ENCODE assay signal across 8 cellular contexts in the genomic region with DNA sequence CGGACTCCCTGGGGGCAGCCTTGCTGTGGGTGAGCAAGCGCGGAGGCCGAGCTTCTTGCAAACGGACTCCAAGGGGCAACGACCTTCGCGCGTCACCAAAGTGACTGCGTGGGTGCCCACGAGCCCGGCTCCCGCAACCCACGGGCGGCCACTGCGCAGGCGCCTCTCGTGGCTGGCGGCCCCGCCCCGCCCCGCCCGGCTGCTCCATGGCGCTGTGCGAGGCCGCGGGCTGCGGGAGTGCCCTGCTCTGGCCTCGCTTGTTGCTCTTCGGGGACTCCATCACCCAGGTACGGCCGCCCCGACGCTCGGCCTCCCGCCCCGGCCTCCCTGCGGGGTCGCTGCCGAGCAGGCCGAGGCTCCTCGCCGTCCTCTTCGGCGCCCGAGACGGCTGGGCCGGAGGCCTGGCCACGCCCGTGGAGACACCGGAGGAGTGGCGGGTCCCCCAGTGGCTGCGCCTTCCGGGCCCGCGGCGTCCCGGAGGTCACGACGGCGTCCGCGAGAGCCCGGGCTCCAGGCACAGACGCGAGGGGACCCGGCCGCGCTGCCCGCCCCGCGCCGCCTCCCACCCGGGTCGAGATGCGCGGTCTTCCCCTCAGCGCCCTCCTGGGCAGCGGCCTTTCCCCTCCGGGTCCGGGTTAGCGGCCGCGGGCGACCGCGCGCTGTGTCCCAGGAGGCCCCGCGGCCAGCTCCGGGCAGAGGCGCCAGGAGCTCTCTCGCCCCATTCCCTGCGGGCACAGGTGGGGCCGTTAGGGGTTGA. TPM values are rescaled to one million over a fixed set of nuclear protein-coding genes. Genes with fewer than 3 reads are reported as not detected.
A peak's percentile ranks its signal among the peaks of the same experiment; 100 is the strongest.
DNase-seq lines count a peak whose midpoint lies in the region; ATAC-seq and TF ChIP-seq lines count a peak whose summit lies in the region.

A gene with protein sequence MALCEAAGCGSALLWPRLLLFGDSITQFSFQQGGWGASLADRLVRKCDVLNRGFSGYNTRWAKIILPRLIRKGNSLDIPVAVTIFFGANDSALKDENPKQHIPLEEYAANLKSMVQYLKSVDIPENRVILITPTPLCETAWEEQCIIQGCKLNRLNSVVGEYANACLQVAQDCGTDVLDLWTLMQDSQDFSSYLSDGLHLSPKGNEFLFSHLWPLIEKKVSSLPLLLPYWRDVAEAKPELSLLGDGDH (plus strand): TSS at position 191 of the 757 bp plus-strand sequence. CDS start 16 bp downstream, at position 207.

- no peak for TF ChIP-seq CTCF in transverse colon (IDR thresholded peaks at IDR 0.05)

- peaks cover 42% of the 10 kb centered on the region for H3K4me1 Mint-ChIP-seq in activated naive CD8-positive, alpha-beta T cell treated with anti-CD3 and anti-CD28 coated beads for 36 hours

- in situ Hi-C loops in transverse colon (cut with MboI; ENCODE audit: low pct_ligation_motif_present in 1 of 4, low pct_unique_long_range_greater_than_20kb in 1 of 4, low sequenced_read_pairs in 3 of 4), result no loop called here

- peaks cover 0 to 9% (median 0%) of the 10 kb centered on the region in 4 donors for H3K36me3 ChIP-seq in transverse colon

- peak within 1 kb of the TSS; percentile 85 for H3K27ac Mint-ChIP-seq in activated naive CD8-positive, alpha-beta T cell treated with anti-CD3 and anti-CD28 coated beads for 36 hours

- H3K4me3 ChIP-seq in transverse colon, result peak within 1 kb of the TSS; percentile 75 to 83 (median 83)

- H3K27me3 Mint-ChIP-seq in activated naive CD8-positive, alpha-beta T cell treated with anti-CD3 and anti-CD28 coated beads for 36 hours, result no peaks in the 10 kb centered on the region

- TF ChIP-seq POLR2A in transverse colon (IDR thresholded peaks at IDR 0.05), result no peak

- H3K9me3 ChIP-seq in transverse colon, result no peaks in the 10 kb centered on the region

- intact Hi-C loops in Right ventricle myocardium superior (cut with DNase I), result no loop called here
- intact Hi-C loops in transverse colon (cut with DNase I; ENCODE audit: low total_unique reads), result no loop called here

- H3K9me3 Mint-ChIP-seq in activated naive CD8-positive, alpha-beta T cell treated with anti-CD3 and anti-CD28 coated beads for 36 hours, result no peaks in the 10 kb centered on the region

- no peak for TF ChIP-seq EP300 in transverse colon (IDR thresholded peaks at IDR 0.05; ENCODE audit: low read depth)

- DNase-seq in COLO829 (ENCODE audit: low spot score) (peak; percentile 40), SKM-1 treated with dmso at 0.1 percent for 144 hours (lab: John Stamatoyannopoulos, UW; ENCODE audit: unreplicated experiment) (peak; percentile 24), Right ventricle myocardium superior (peak; percentile 79), pons (ENCODE audit: low spot score) (peak; percentile 57), transverse colon (peak; percentile 71)
- DNase-seq in activated naive CD8-positive, alpha-beta T cell treated with anti-CD3 and anti-CD28 coated beads for 36 hours, result peak; percentile 68

- H3K4me3 Mint-ChIP-seq in activated naive CD8-positive, alpha-beta T cell treated with anti-CD3 and anti-CD28 coated beads for 36 hours, result peak within 1 kb of the TSS; percentile 80

- 0% methylated on average over 12 of the region's 95 CpGs; no CpG with 5 or more reads in 1 of the 2 donors for WGBS in transverse colon (ENCODE audit: low coverage in 1 of 2), 2 donors

- H3K36me3 Mint-ChIP-seq in activated naive CD8-positive, alpha-beta T cell treated with anti-CD3 and anti-CD28 coated beads for 36 hours, result peaks cover 49% of the 10 kb centered on the region

- no peaks in the 10 kb centered on the region for H3K27me3 ChIP-seq in transverse colon

- H3K4me1 ChIP-seq in transverse colon, result peaks cover 0 to 24% (median 18%) of the 10 kb centered on the region in 4 donors

- ATAC-seq in GM19395 (IDR thresholded peaks at IDR 0.05; ENCODE audit: unreplicated experiment) (peak; percentile 77), HG03521 (IDR thresholded peaks at IDR 0.05; ENCODE audit: unreplicated experiment) (peak; percentile 70), Right ventricle myocardium superior (ENCODE audit: poor library complexity) (peak; percentile 95)

- H3K27ac ChIP-seq in transverse colon, result peak within 1 kb of the TSS; percentile 92 to 94 (median 93)

RNA-seq across cellular contexts. Expression of the gene that starts here (rescaled TPM):
- 10 to 100 TPM; 64.6 to 66.3 TPM for total RNA-seq in activated naive CD8-positive, alpha-beta T cell treated with anti-CD3 and anti-CD28 coated beads for 36 hours
- 76.2 TPM for total RNA-seq in Right ventricle myocardium superior
- 10 to 100 TPM; 19.1 to 50.1 (median 40.1) TPM for total RNA-seq in transverse colon

Comparison
In these comparisons a context has a peak if more than half of its experiments do, and no peak if none do; other contexts are left out.
1. Peak in every context shown above with its lines: DNase-seq, ATAC-seq, H3K4me3 ChIP-seq and H3K27ac ChIP-seq.
2. DNase-seq: peak in every context shown above with its lines; median percentile 79 in Right ventricle myocardium superior; 71 in transverse colon; 68 in activated naive CD8-positive, alpha-beta T cell treated with anti-CD3 and anti-CD28 coated beads for 36 hours; 57 in pons; 40 in COLO829; 24 in SKM-1 treated with dmso at 0.1 percent for 144 hours.